ENCODE assay signal across 30 cellular contexts in the genomic region with DNA sequence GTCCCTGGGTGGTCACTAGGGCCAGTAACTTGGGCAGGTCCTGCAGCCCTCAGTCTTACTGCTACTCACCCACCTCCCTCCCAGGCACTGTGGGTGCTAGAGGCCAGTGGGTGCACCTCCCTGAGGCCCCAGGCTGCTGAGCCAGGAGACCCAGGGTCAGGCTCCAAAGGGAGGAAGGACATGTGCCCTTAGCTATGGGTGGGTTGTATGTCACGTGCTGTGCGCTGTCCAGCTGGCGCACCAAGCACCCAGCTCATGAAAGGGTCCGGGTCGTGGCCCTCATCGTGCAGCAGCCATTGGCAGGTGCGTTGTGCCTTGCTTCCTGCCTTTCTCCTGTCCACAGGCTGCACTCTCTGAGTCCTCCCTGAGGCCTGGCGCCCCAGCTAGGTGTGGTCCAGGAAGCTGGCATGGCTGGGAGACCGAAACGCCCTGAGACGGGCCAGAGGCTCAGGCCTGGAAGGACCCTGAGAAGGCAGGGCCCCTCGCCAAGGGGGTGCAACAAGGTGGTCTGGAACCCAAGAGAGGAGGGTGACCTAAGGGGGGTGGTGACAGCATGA.
"Had no signal": no experiment of that assay in that cellular context is flagged by ENCODE, and none has a peak within 500 bp of the region (broad histone marks: within the 10 kb centered on the region; RNA-seq: fewer than 3 reads in every experiment).

No MANE protein-coding gene starts in this region.

- H3K27ac ChIP-seq: adrenal gland, body of pancreas, esophagus squamous epithelium, gastroesophageal sphincter, heart right ventricle, VCaP had no signal

- H3K9me3 ChIP-seq: adrenal gland, body of pancreas, esophagus squamous epithelium, gastroesophageal sphincter, heart right ventricle had no signal

- H3K27me3 ChIP-seq: adrenal gland, body of pancreas had no signal

- DNase-seq: activated B cell treated with CpG ODN at 0.5 μM for 24 hours; activated CD4-positive, alpha-beta T cell treated with anti-CD3 and anti-CD28 coated beads for 48 hours; activated CD4-positive, alpha-beta T cell treated with anti-CD3 and anti-CD28 coated beads, Interleukin-2, amount 50 U/mL, for 1 hour; activated CD4-positive, alpha-beta T cell treated with anti-CD3 and anti-CD28 coated beads, Interleukin-2, amount 50 U/mL, for 48 hours; activated CD8-positive, alpha-beta memory T cell treated with anti-CD3 and anti-CD28 coated beads for 24 hours; activated CD8-positive, alpha-beta T cell treated with anti-CD3 and anti-CD28 coated beads for 36 hours; activated effector memory CD4-positive, alpha-beta T cell treated with Interleukin-2 at 50 U/mL for 16 hours; activated naive CD4-positive, alpha-beta T cell treated with anti-CD3 and anti-CD28 coated beads for 36 hours; activated naive CD8-positive, alpha-beta T cell treated with anti-CD3 and anti-CD28 coated beads for 36 hours; activated naive CD8-positive, alpha-beta T cell treated with anti-CD3 and anti-CD28 coated beads, Interleukin-2, amount 50 U/mL, for 24 hours; activated T-cell treated with anti-CD3 and anti-CD28 coated beads, Interleukin-2, amount 50 U/mL, for 4 hours; adrenal gland; amygdala; body of pancreas; caudate nucleus; cortex of kidney; dermis blood vessel endothelial cell; effector CD4-positive, alpha-beta T cell; effector memory CD8-positive, alpha-beta T cell; erythroblast; esophagus squamous epithelium; foreskin melanocyte; heart right ventricle; T-helper 2 cell had no signal

- H3K36me3 ChIP-seq: adrenal gland, esophagus squamous epithelium, gastroesophageal sphincter, heart right ventricle had no signal

- H3K4me1 ChIP-seq: adrenal gland, body of pancreas, esophagus squamous epithelium, gastroesophageal sphincter, heart right ventricle had no signal

- ATAC-seq: activated CD4-positive, CD25-positive, alpha-beta regulatory T cell treated with anti-CD3 and anti-CD28 coated beads, Interleukin-2, amount 50 U/mL, for 24 hours; activated CD8-positive, alpha-beta T cell treated with anti-CD3 and anti-CD28 coated beads for 36 hours; activated naive CD8-positive, alpha-beta T cell treated with anti-CD3 and anti-CD28 coated beads, Interleukin-2, amount 50 U/mL, for 24 hours; activated T-cell treated with anti-CD3 and anti-CD28 coated beads, Interleukin-2, amount 50 U/mL, for 4 hours; activated T-helper 17 cell treated with anti-CD3 and anti-CD28 coated beads, Interleukin-2, amount 50 U/mL, for 72 hours; body of pancreas; effector memory CD8-positive, alpha-beta T cell; gastroesophageal sphincter; heart right ventricle had no signal

- H3K4me3 ChIP-seq: adrenal gland, body of pancreas, esophagus squamous epithelium, gastroesophageal sphincter, heart right ventricle had no signal

- FAIRE-seq: colon, TTC549 had no signal
